22 cellular contexts compared by ENCODE assay signal in genomic region chr17:61206922-61207321, GRCh38.
A peak's percentile ranks its signal among the peaks of the same experiment; 100 is the strongest.
DNase-seq lines count a peak whose midpoint lies in the region; ATAC-seq and TF ChIP-seq lines count a peak whose summit lies in the region.
"Had no signal": no experiment of that assay in that cellular context is flagged by ENCODE, and none has a peak within 500 bp of the region (broad histone marks: within the 10 kb centered on the region; RNA-seq: fewer than 3 reads in every experiment).

No MANE protein-coding gene starts in this region.

- H3K4me2 ChIP-seq in SK-N-SH: no peak overlapping the region
- H3K4me2 ChIP-seq: BLaER1 had no signal

- H3K27ac ChIP-seq in SK-N-SH (ENCODE audit: low read depth in 2 of 2, low read length in 1 of 2): no peak overlapping the region
- peak overlapping the region in 2 of 3 donors; percentile 91 to 92 for H3K27ac ChIP-seq in thyroid gland
- H3K27ac ChIP-seq: BLaER1 had no signal

- no peak for ATAC-seq in SK-N-SH treated with all-trans-retinoic acid at 6 μM for 48 hours
- no peak for ATAC-seq in naive thymus-derived CD8-positive, alpha-beta T cell

- no peak for TF ChIP-seq RAD21 in SK-N-SH (IDR thresholded peaks at IDR 0.05; ENCODE audit: low read length)

- no peaks in the 10 kb centered on the region for H3K27me3 ChIP-seq in SK-N-SH (ENCODE audit: insufficient read depth)
- H3K27me3 ChIP-seq in thyroid gland: no peaks in the 10 kb centered on the region
- H3K27me3 ChIP-seq: BE2C, BLaER1 had no signal

- H3K4me1 ChIP-seq in SK-N-SH (ENCODE audit: control insufficient read depth in 1 of 2, insufficient read depth in 2 of 2, low read depth in 1 of 2, low read length in 1 of 2): peaks cover 0 to 22% of the 10 kb centered on the region in 2 experiments; a peak in 2 of 4 replicates
- H3K4me1 ChIP-seq in thyroid gland: peaks cover 51 to 66% of the 10 kb centered on the region in 2 donors

- no peak overlapping the region for H3K4me3 Mint-ChIP-seq in naive thymus-derived CD8-positive, alpha-beta T cell
- H3K4me3 Mint-ChIP-seq: CD14-positive monocyte; CD4-positive, alpha-beta memory T cell; CD4-positive, CD25-positive, alpha-beta regulatory T cell; CD8-positive, alpha-beta memory T cell had no signal

- DNase-seq in SK-N-SH (no peak), thyroid gland (no peak), GM03348 (ENCODE audit: low spot score) (no peak)
- no peak for DNase-seq in naive thymus-derived CD8-positive, alpha-beta T cell
- DNase-seq: 8988T; ACHN; BE2C; C1 segment of cervical spinal cord; CD4-positive, alpha-beta memory T cell; CD4-positive, CD25-positive, alpha-beta regulatory T cell; CD8-positive, alpha-beta memory T cell; COR-L47; DMS 273 treated with DMSO at 0.1 percent for 48 hours; DMS153; DMS53; DMS79; DND-41; EL; GDM1 had no signal

- H3K9me2 ChIP-seq in SK-N-SH: no peaks in the 10 kb centered on the region

- CTCF ChIA-PET in SK-N-SH (lab: Yijun Ruan, JAX): no interaction called here

- no peak for TF ChIP-seq CTCF in SK-N-SH (IDR thresholded peaks at IDR 0.05)
- TF ChIP-seq CTCF in thyroid gland (IDR thresholded peaks at IDR 0.05): no peak

- no peaks in the 10 kb centered on the region for H3K36me3 ChIP-seq in SK-N-SH (replicated peaks in 1 of 2; ENCODE audit: control insufficient read depth in 1 of 2, insufficient read depth in 2 of 2, low read length in 1 of 2)
- H3K36me3 ChIP-seq in thyroid gland: no peaks in the 10 kb centered on the region
- H3K36me3 ChIP-seq: BE2C, BLaER1 had no signal

- POLR2A ChIA-PET in SK-N-SH (lab: Yijun Ruan, JAX): no interaction called here
- POLR2A ChIA-PET in naive thymus-derived CD8-positive, alpha-beta T cell (lab: Charles Lee): no interaction called here

- H4K20me1 ChIP-seq in SK-N-SH (ENCODE audit: insufficient read depth): no peaks in the 10 kb centered on the region
- H4K20me1 ChIP-seq: BLaER1 had no signal

- no peaks in the 10 kb centered on the region for H3K9me3 Mint-ChIP-seq in naive thymus-derived CD8-positive, alpha-beta T cell
- H3K9me3 Mint-ChIP-seq: CD14-positive monocyte; CD4-positive, alpha-beta memory T cell; CD4-positive, CD25-positive, alpha-beta regulatory T cell; CD8-positive, alpha-beta memory T cell had no signal

- H3K9me3 ChIP-seq in SK-N-SH (no peaks in the 10 kb centered on the region), thyroid gland (no peaks in the 10 kb centered on the region)
- H3K9me3 ChIP-seq: BLaER1 had no signal

- H3K27ac Mint-ChIP-seq in naive thymus-derived CD8-positive, alpha-beta T cell: no peak overlapping the region
- H3K27ac Mint-ChIP-seq: CD4-positive, alpha-beta memory T cell; CD4-positive, CD25-positive, alpha-beta regulatory T cell; CD8-positive, alpha-beta memory T cell had no signal

- H3K36me3 Mint-ChIP-seq in naive thymus-derived CD8-positive, alpha-beta T cell: peaks cover 0 to 11% (median 2%) of the 10 kb centered on the region in 3 donors
- H3K36me3 Mint-ChIP-seq: CD14-positive monocyte had no signal

- H3F3A ChIP-seq in SK-N-SH (replicated peaks; ENCODE audit: insufficient read depth): peaks cover 7% of the 10 kb centered on the region

- TF ChIP-seq POLR2A in thyroid gland (IDR thresholded peaks at IDR 0.05): no peak

- no peaks in the 10 kb centered on the region for H3K4me1 Mint-ChIP-seq in naive thymus-derived CD8-positive, alpha-beta T cell
- H3K4me1 Mint-ChIP-seq: CD14-positive monocyte; CD4-positive, alpha-beta memory T cell; CD8-positive, alpha-beta memory T cell had no signal

- no peaks in the 10 kb centered on the region for H3K27me3 Mint-ChIP-seq in naive thymus-derived CD8-positive, alpha-beta T cell
- H3K27me3 Mint-ChIP-seq: CD4-positive, alpha-beta memory T cell; CD4-positive, CD25-positive, alpha-beta regulatory T cell; CD8-positive, alpha-beta memory T cell had no signal

- TF ChIP-seq EP300 in SK-N-SH (IDR thresholded peaks at IDR 0.05; ENCODE audit: borderline replicate concordance in 1 of 2, low read depth in 1 of 2, low read length in 1 of 2): no peak

- H2AFZ ChIP-seq in SK-N-SH (ENCODE audit: low read depth): no peak overlapping the region

- intact Hi-C loops in thyroid gland (cut with DNase I): loop anchor here (5.0 kb wide), 2 partner anchors 45 to 190 kb away; partner anchors contain the start of gene TBX2

- WGBS in SK-N-SH (ENCODE audit: low lambda C conversion rate): 93% methylated on average over 5 of the region's 5 CpGs
- 94% methylated on average over 5 of the region's 5 CpGs for WGBS in thyroid gland, 2 donors

- H3K79me2 ChIP-seq in SK-N-SH (ENCODE audit: insufficient read depth): no peaks in the 10 kb centered on the region

- H3K4me3 ChIP-seq in SK-N-SH (ENCODE audit: low read depth in 2 of 2, low read length in 1 of 2) (no peak overlapping the region), thyroid gland (replicated peaks in 1 of 3) (no peak overlapping the region)
- H3K4me3 ChIP-seq: BLaER1 had no signal

- no peak overlapping the region for H3K9ac ChIP-seq in SK-N-SH
- H3K9ac ChIP-seq: BLaER1 had no signal

TF ChIP-seq in SK-N-SH, 30 proteins besides CTCF, POLR2A, EP300 and RAD21:
- TF ChIP-seq NFIC (IDR thresholded peaks at IDR 0.05; ENCODE audit: borderline replicate concordance): peak; percentile 57; the same call in 1 of the 2 replicates
- no peak for TF ChIP-seq TCF12 (IDR thresholded peaks at IDR 0.05)

TF ChIP-seq in SK-N-SH treated with all-trans-retinoic acid at 6 μM for 48 hours, 23 proteins besides CTCF, POLR2A, EP300 and RAD21 (continues in another document):
- TF ChIP-seq TOX (CRISPR knock-in tag; IDR thresholded peaks at IDR 0.05; ENCODE audit: borderline replicate concordance): no peak
- no peak for TF ChIP-seq SNAI2 (CRISPR knock-in tag; IDR thresholded peaks at IDR 0.05)
- TF ChIP-seq PATZ1 (CRISPR knock-in tag; IDR thresholded peaks at IDR 0.05; ENCODE audit: borderline replicate concordance): no peak
- TF ChIP-seq TCF4 (CRISPR knock-in tag; IDR thresholded peaks at IDR 0.05; ENCODE audit: borderline replicate concordance): no peak
- TF ChIP-seq ZC3H10 (CRISPR knock-in tag; IDR thresholded peaks at IDR 0.05): no peak
- no peak for TF ChIP-seq CSRNP3 (CRISPR knock-in tag; IDR thresholded peaks at IDR 0.05)
- TF ChIP-seq ZNF70 (CRISPR knock-in tag; IDR thresholded peaks at IDR 0.05): no peak
- no peak for TF ChIP-seq ZFP30 (CRISPR knock-in tag; IDR thresholded peaks at IDR 0.05)
- no peak for TF ChIP-seq POU6F1 (CRISPR knock-in tag; IDR thresholded peaks at IDR 0.05; ENCODE audit: borderline replicate concordance, low read depth)

Comparison
In these comparisons a context has a peak if more than half of its experiments do, and no peak if none do; other contexts are left out.
1. H3K27ac ChIP-seq: peak in thyroid gland (2 of 3); none in SK-N-SH (0 of 2).